Comparison of ENCODE assay signal across 8 cellular contexts in genomic region chr2:91809391-91809790, GRCh38.
DNase-seq lines count a peak whose midpoint lies in the region; ATAC-seq and TF ChIP-seq lines count a peak whose summit lies in the region.
"Not testable (repeated sequence)": the region's sequence is repeated elsewhere in the genome, so short reads cannot be mapped to it uniquely, and the experiment has no call there.

No MANE protein-coding gene starts in this region.

- TF ChIP-seq EP300 in esophagus muscularis mucosa (IDR thresholded peaks at IDR 0.05): not testable (repeated sequence)

- CTCF ChIA-PET in Caco-2 (lab: Charles Lee): not testable (repeated sequence)

- BruUV-seq in Caco-2 (replicated peaks; lab: Mats Ljungman, UMichigan): not testable (repeated sequence)

- not testable (repeated sequence) for DNase-seq in Caco-2; breast epithelium (ENCODE audit: low spot score in 2 of 2); esophagus muscularis mucosa (ENCODE audit: extremely low spot score); gastrocnemius medialis; thoracic aorta (ENCODE audit: low spot score)
- DNase-seq in activated effector memory CD4-positive, alpha-beta T cell treated with anti-CD3 and anti-CD28 coated beads, Interleukin-2, amount 50 U/mL, for 16 hours: peak; percentile 48
- peak; percentile 11 for DNase-seq in left cardiac atrium

- H3K4me3 ChIP-seq in Caco-2 (ENCODE audit: low read depth, low read length) (peak overlapping the region; percentile 20; the same call in 1 of the 2 replicates), breast epithelium (peak overlapping the region; percentile 20 to 60 (median 34)), esophagus muscularis mucosa (peak overlapping the region; percentile 46 to 54 (median 46)), mesodermal cell (ENCODE audit: extremely low read depth, insufficient read depth, low read length, poor library complexity, severe bottlenecking) (peak overlapping the region; percentile 14), gastrocnemius medialis (peak overlapping the region in 3 of 4 donors; percentile 37 to 49 (median 43)), thoracic aorta (peak overlapping the region; percentile 57)

- not testable (repeated sequence) for H3K27me3 Mint-ChIP-seq in Caco-2 (ENCODE audit: insufficient read depth, unreplicated experiment)

- not testable (repeated sequence) for H3K36me3 ChIP-seq in Caco-2 (ENCODE audit: control insufficient read depth, insufficient read depth, low read length); breast epithelium; esophagus muscularis mucosa; mesodermal cell (ENCODE audit: control insufficient read depth, insufficient read depth, low read length); gastrocnemius medialis; thoracic aorta

- WGBS in esophagus muscularis mucosa: no CpG with 5 or more reads among the region's 60 CpGs
- WGBS in mesodermal cell (ENCODE audit: insufficient coverage in 2 of 2), 2 experiments: 14% methylated on average over 10 of the region's 60 CpGs; no CpG with 5 or more reads in 1 of the 2 experiments

- H3K9me3 Mint-ChIP-seq in Caco-2 (ENCODE audit: unreplicated experiment): not testable (repeated sequence)

- not testable (repeated sequence) for H3K4me1 ChIP-seq in Caco-2; breast epithelium; esophagus muscularis mucosa; mesodermal cell (ENCODE audit: control insufficient read depth, insufficient read depth, low read length, poor library complexity, severe bottlenecking); gastrocnemius medialis; thoracic aorta (ENCODE audit: control insufficient read depth in 1 of 2, low read depth in 2 of 2)

- H3K4me3 Mint-ChIP-seq in Caco-2 (ENCODE audit: unreplicated experiment): not testable (repeated sequence)

- POLR2A ChIA-PET in Caco-2 (lab: Charles Lee): not testable (repeated sequence)

- TF ChIP-seq CTCF in Caco-2 (IDR thresholded peaks at IDR 0.05; ENCODE audit: insufficient read depth in 1 of 2, low read depth in 1 of 2, low read length in 1 of 2, severe bottlenecking in 1 of 2, unreplicated experiment in 1 of 2); breast epithelium (IDR thresholded peaks at IDR 0.05); esophagus muscularis mucosa (IDR thresholded peaks at IDR 0.05); gastrocnemius medialis (IDR thresholded peaks at IDR 0.05 in 4 of 5, conservative IDR thresholded peaks at IDR 0.05 in 1 of 5); thoracic aorta (IDR thresholded peaks at IDR 0.05): not testable (repeated sequence)

- H3K27me3 ChIP-seq in Caco-2 (replicated peaks; ENCODE audit: control insufficient read depth, insufficient read depth, low read length); breast epithelium; esophagus muscularis mucosa; gastrocnemius medialis; thoracic aorta (replicated peaks; ENCODE audit: insufficient read depth): not testable (repeated sequence)

- ATAC-seq in left cardiac atrium; gastrocnemius medialis; thoracic aorta (ENCODE audit: insufficient number of reproducible peaks, low FRiP score, low read depth): not testable (repeated sequence)

- not testable (repeated sequence) for H3K27ac Mint-ChIP-seq in Caco-2 (ENCODE audit: unreplicated experiment)

- not testable (repeated sequence) for H3K27ac ChIP-seq in breast epithelium; esophagus muscularis mucosa (replicated peaks in 1 of 4); mesodermal cell (ENCODE audit: low read depth, low read length, severe bottlenecking); gastrocnemius medialis; thoracic aorta

- in situ Hi-C loops in gastrocnemius medialis (cut with MboI; ENCODE audit: low sequenced_read_pairs in 4 of 4): not testable (repeated sequence)

- intact Hi-C loops in Caco-2 (cut with micrococcal nuclease; ENCODE audit: unreplicated experiment); breast epithelium (cut with DNase I; ENCODE audit: low total_unique reads); esophagus muscularis mucosa (cut with DNase I); left cardiac atrium (cut with DNase I); gastrocnemius medialis (cut with DNase I; ENCODE audit: low total_unique reads): not testable (repeated sequence)

- H3K4me1 Mint-ChIP-seq in Caco-2 (ENCODE audit: low read depth, unreplicated experiment): not testable (repeated sequence)

- H3K9me3 ChIP-seq in Caco-2; breast epithelium; esophagus muscularis mucosa; mesodermal cell (ENCODE audit: control insufficient read depth, low read length); gastrocnemius medialis; thoracic aorta: not testable (repeated sequence)

- TF ChIP-seq POLR2A in breast epithelium (IDR thresholded peaks at IDR 0.05); esophagus muscularis mucosa (IDR thresholded peaks at IDR 0.05; ENCODE audit: low read depth); gastrocnemius medialis (IDR thresholded peaks at IDR 0.05): not testable (repeated sequence)

- not testable (repeated sequence) for H3K36me3 Mint-ChIP-seq in Caco-2 (ENCODE audit: insufficient read depth, unreplicated experiment)
